ENCODE assay signal across 9 cellular contexts in the genomic region with DNA sequence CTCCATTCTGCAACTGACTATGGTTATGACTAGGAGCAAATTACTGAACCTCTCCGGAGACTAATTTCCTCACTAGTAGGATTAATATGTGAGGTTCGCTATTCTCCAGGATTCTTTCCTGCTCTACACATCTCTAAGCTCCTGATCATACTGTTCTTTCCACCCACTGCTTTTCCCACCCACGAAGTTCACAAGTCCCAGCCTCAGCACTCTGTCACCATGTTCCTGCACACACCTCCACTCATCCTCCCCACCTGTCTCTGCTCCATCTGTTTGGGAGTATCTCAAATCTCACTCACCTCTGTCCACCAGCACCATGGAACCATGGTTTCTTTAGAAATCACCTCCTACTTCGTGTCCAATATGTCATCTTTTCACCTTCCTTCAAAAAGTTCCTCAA.
"Had no signal": no experiment of that assay in that cellular context is flagged by ENCODE, and none has a peak within 500 bp of the region (broad histone marks: within the 10 kb centered on the region; RNA-seq: fewer than 3 reads in every experiment).

No MANE protein-coding gene starts in this region.

- H3K27ac Mint-ChIP-seq: HFFc6 had no signal

- DNase-seq: GM23248, GOT3, H7, HFFc6, IMR-90 had no signal

- H3K36me3 ChIP-seq: HAP-1 had no signal

- ATAC-seq: HCT116, K562 had no signal

- H3K4me3 Mint-ChIP-seq: HFFc6 had no signal

- FAIRE-seq: HTR-8/SVneo, K562 had no signal

- H3K4me3 ChIP-seq: GM23248, HAP-1, K562 had no signal
